Comparison of ENCODE assay signal across 24 cellular contexts in the genomic region with DNA sequence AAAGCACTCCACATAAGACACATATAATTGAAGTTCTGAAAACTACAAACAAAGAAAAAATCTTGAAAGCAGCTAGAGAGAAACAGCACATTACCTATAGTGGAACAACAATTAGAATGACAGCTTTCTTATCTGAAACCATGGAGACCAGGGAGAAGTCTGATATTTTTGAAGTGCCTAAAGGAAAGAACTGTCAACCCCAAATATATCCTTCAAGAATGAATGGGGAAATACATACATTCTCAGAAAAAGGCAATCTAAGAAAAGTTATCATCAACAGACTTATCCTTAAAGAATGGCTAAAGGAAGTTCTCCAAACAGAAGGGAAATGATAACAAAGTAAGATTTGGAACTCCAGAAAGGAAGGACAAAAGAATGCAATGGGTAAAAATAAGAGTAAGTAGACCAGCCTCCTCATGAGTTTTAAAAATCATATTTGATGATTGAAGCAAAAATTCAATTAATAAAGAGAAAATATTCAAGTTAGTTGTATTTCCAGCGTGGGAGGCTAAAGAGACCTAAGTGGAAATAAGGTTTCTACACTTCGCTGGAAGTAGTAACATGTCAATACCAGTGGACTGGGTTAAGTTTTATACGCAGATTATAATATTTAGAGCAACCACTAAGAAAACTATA.
"Had no signal": no experiment of that assay in that cellular context is flagged by ENCODE, and none has a peak within 500 bp of the region (broad histone marks: within the 10 kb centered on the region; RNA-seq: fewer than 3 reads in every experiment).

No MANE protein-coding gene starts in this region.

- H3K79me2 ChIP-seq: hepatocyte had no signal

- H2AFZ ChIP-seq: hepatocyte had no signal

- FAIRE-seq: endometrium, kidney, urothelium cell line had no signal

- H3K4me3 ChIP-seq: coronary artery, gastrocnemius medialis, heart left ventricle, hepatocyte, lung, prostate gland, skin epidermis, spleen, thoracic aorta, tibial nerve, upper lobe of left lung had no signal

- H3K4me1 ChIP-seq: gastrocnemius medialis, heart left ventricle, prostate gland, spleen, tibial nerve, upper lobe of left lung had no signal

- H3K4me2 ChIP-seq: hepatocyte had no signal

- H3K27me3 ChIP-seq: gastrocnemius medialis, heart left ventricle, hepatocyte, spleen, tibial nerve, upper lobe of left lung had no signal

- DNase-seq: effector memory CD8-positive, alpha-beta T cell; foreskin fibroblast; gastrocnemius medialis; heart left ventricle; kidney; naive thymus-derived CD4-positive, alpha-beta T cell; nucleus accumbens; right cardiac atrium; spleen; stimulated activated CD4-positive, alpha-beta T cell treated with anti-CD3 and anti-CD28 coated beads, Interleukin-4, amount 100 ng/mL, for 4 hours; stimulated activated naive B cell treated with anti-CD40 and anti-IgM and Interleukin-4, amounts not matched to agents 10 μg/mL and 1 μg/mL and 100 μg/mL, for 72 hours; upper lobe of left lung had no signal

- H3K36me3 ChIP-seq: gastrocnemius medialis, heart left ventricle, prostate gland, spleen, thoracic aorta, tibial nerve, upper lobe of left lung had no signal

- H3K9me3 ChIP-seq: gastrocnemius medialis, prostate gland, thoracic aorta, upper lobe of left lung had no signal

- ATAC-seq: effector memory CD8-positive, alpha-beta T cell; esophagus mucosa; gastrocnemius medialis; heart left ventricle; left lobe of liver; naive thymus-derived CD4-positive, alpha-beta T cell; right cardiac atrium had no signal

- H3K27ac ChIP-seq: coronary artery, epithelial cell of prostate, gastrocnemius medialis, heart left ventricle, hepatocyte, prostate gland, skin epidermis, spleen, thoracic aorta, tibial nerve, upper lobe of left lung had no signal
